ENCODE assay signal across 1 cellular context in the genomic region with DNA sequence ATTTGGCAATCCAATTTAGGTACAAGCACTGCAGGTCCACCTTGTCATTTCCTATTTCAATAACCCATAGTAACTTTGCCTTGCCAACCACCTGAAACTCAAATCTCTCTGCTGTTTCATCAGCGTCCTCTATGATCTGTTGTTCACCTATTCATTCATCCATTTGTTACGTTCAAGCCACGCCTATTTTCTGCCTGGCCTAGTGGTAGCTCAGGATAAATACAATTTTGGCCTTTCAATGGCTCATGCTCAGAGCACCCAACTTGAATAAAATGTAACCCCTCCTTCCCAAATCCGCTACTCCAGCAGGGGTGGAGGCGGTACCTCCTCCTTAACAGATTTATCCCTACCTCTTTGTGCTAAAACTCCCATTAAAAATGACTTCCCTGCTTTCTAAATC.
TF ChIP-seq lines count a peak whose summit lies in the region.

No MANE protein-coding gene starts in this region.

TF ChIP-seq in K562, 482 proteins besides CTCF, POLR2A, EP300 and RAD21:
- TF ChIP-seq MTA3 (IDR thresholded peaks at IDR 0.05; ENCODE audit: borderline replicate concordance) (no peak), CREB3L1 (IDR thresholded peaks at IDR 0.05; ENCODE audit: borderline replicate concordance, low read depth) (no peak), SAFB2 (IDR thresholded peaks at IDR 0.05; ENCODE audit: borderline replicate concordance, low read depth, low read length, severe bottlenecking) (no peak), ZSCAN29 (IDR thresholded peaks at IDR 0.05) (no peak), RNF2 (IDR thresholded peaks at IDR 0.05) (no peak)
